Comparison of ENCODE assay signal across 20 cellular contexts in genomic region chr1:206442101-206442500, GRCh38. TPM values are rescaled to one million over a fixed set of nuclear protein-coding genes. Genes with fewer than 3 reads are reported as not detected.
DNase-seq lines count a peak whose midpoint lies in the region; ATAC-seq and TF ChIP-seq lines count a peak whose summit lies in the region.
"Had no signal": no experiment of that assay in that cellular context is flagged by ENCODE, and none has a peak within 500 bp of the region (broad histone marks: within the 10 kb centered on the region; RNA-seq: fewer than 3 reads in every experiment).

No MANE protein-coding gene starts in this region.

- no peak overlapping the region for H3K56ac ChIP-seq in IMR-90 (ENCODE audit: extremely low read depth, insufficient read depth, low read length)

- H3K9me1 ChIP-seq in IMR-90 (ENCODE audit: insufficient read depth, low read length), result peaks cover 14% of the 10 kb centered on the region

- H3K27me3 ChIP-seq in IMR-90 (ENCODE audit: control insufficient read depth, insufficient read depth, low read length) (no peaks in the 10 kb centered on the region), upper lobe of left lung (no peaks in the 10 kb centered on the region)
- H3K27me3 ChIP-seq: transverse colon had no signal

- H3K36me3 ChIP-seq in IMR-90 (ENCODE audit: control insufficient read depth, insufficient read depth, low read length) (peaks cover 46% of the 10 kb centered on the region), upper lobe of left lung (peaks cover 14 to 99% (median 69%) of the 10 kb centered on the region in 4 donors)

- no peak for TF ChIP-seq CTCF in IMR-90 (conservative IDR thresholded peaks at IDR 0.05; ENCODE audit: low read depth, low read length)
- TF ChIP-seq CTCF in upper lobe of left lung (IDR thresholded peaks at IDR 0.05), result no peak

- H3K4me3 ChIP-seq in IMR-90 (ENCODE audit: insufficient read depth, low read depth, low read length), result no peak overlapping the region
- no peak overlapping the region for H3K4me3 ChIP-seq in upper lobe of left lung
- H3K4me3 ChIP-seq: transverse colon had no signal

- H4K5ac ChIP-seq in IMR-90 (ENCODE audit: low read depth, low read length), result no peak overlapping the region

- peaks cover 9% of the 10 kb centered on the region; the same call in 1 of the 2 replicates for H4K20me1 ChIP-seq in IMR-90 (ENCODE audit: insufficient read depth, low read length)

- DNase-seq in activated CD4-positive, alpha-beta memory T cell treated with anti-CD3 and anti-CD28 coated beads for 36 hours, result peak; percentile 29
- no peak for DNase-seq in activated CD4-positive, alpha-beta memory T cell treated with anti-CD3 and anti-CD28 coated beads, Interleukin-2, amount 10 ng/mL, durations not matched to agents 7 days and 5 days
- DNase-seq in IMR-90 (peak; percentile 70), astrocyte of the hippocampus (ENCODE audit: low read depth, low spot score) (peak; percentile 65), mesenteric fat pad (ENCODE audit: low spot score) (peak; percentile 9), upper lobe of left lung (no peak), T-helper 2 cell (no peak)
- DNase-seq: activated B cell treated with CpG ODN at 0.5 μM for 24 hours; CD4-positive, alpha-beta memory T cell; DMS79 treated with DMSO at 0.1 percent for 48 hours; MV-4-11; NCI-H2081; NCI-H526; right cardiac atrium; RPMI8226; stimulated activated CD4-positive, alpha-beta T cell treated with anti-CD3 and anti-CD28 coated beads, Interleukin-2, amount 100 ng/mL, for 48 hours; T-helper 1 cell; transverse colon had no signal

- H3K79me1 ChIP-seq in IMR-90 (ENCODE audit: low read depth in 1 of 2, low read length in 2 of 2), result peaks cover 0 to 7% of the 10 kb centered on the region in 2 experiments; a peak in 2 of 4 replicates

- H3K4me1 ChIP-seq in IMR-90 (ENCODE audit: control insufficient read depth, insufficient read depth, low read length) (peaks cover 5% of the 10 kb centered on the region), upper lobe of left lung (no peaks in the 10 kb centered on the region)

- H2BK20ac ChIP-seq in IMR-90 (ENCODE audit: low read depth, low read length), result no peak overlapping the region

- POLR2A ChIA-PET in activated CD4-positive, alpha-beta memory T cell treated with anti-CD3 and anti-CD28 coated beads for 36 hours (lab: Charles Lee), result no interaction called here
- POLR2A ChIA-PET in activated CD4-positive, alpha-beta memory T cell treated with anti-CD3 and anti-CD28 coated beads, Interleukin-2, amount 10 ng/mL, durations not matched to agents 7 days and 5 days (lab: Charles Lee), result interaction anchor here (0.8 to 1.4 kb wide), 2 partner anchors 15 to 136 kb away, joined by 3 to 4 read pairs; no protein-coding TSS in a partner anchor
- POLR2A ChIA-PET in IMR-90 (lab: Charles Lee; ENCODE audit: unreplicated experiment), result no interaction called here

- no peak overlapping the region for H3K4me2 ChIP-seq in IMR-90 (ENCODE audit: low read depth, low read length)

- peak; percentile 62; the same call in 1 of the 2 replicates for ATAC-seq in IMR-90 (ENCODE audit: low read depth)
- ATAC-seq in upper lobe of left lung (ENCODE audit: low FRiP score in 2 of 2), result no peak
- ATAC-seq in HG03460 (IDR thresholded peaks at IDR 0.05; ENCODE audit: unreplicated experiment), result no peak
- ATAC-seq: right cardiac atrium had no signal

- TF ChIP-seq EP300 in upper lobe of left lung (IDR thresholded peaks at IDR 0.05), result no peak

- no peaks in the 10 kb centered on the region for H3K9me3 ChIP-seq in IMR-90 (ENCODE audit: control insufficient read depth, insufficient read depth, low read length)
- H3K9me3 ChIP-seq in upper lobe of left lung, result no peaks in the 10 kb centered on the region
- H3K9me3 ChIP-seq: transverse colon had no signal

- no peaks in the 10 kb centered on the region for H3K9me3 Mint-ChIP-seq in activated CD4-positive, alpha-beta memory T cell treated with anti-CD3 and anti-CD28 coated beads for 36 hours
- no peaks in the 10 kb centered on the region for H3K9me3 Mint-ChIP-seq in activated CD4-positive, alpha-beta memory T cell treated with anti-CD3 and anti-CD28 coated beads, Interleukin-2, amount 10 ng/mL, durations not matched to agents 7 days and 5 days
- H3K9me3 Mint-ChIP-seq: activated B cell treated with CpG ODN at 0.5 μM for 24 hours, neural crest cell had no signal

- WGBS in IMR-90 (ENCODE audit: extremely low coverage in 2 of 2, insufficient read length in 1 of 2), 2 experiments, result 100% methylated on average over 1 of the region's 4 CpGs; no CpG with 5 or more reads in 1 of the 2 experiments
- WGBS in upper lobe of left lung, 2 donors, result 86 to 95% methylated on average over 4 of the region's 4 CpGs

- no peak for TF ChIP-seq RAD21 in IMR-90 (IDR thresholded peaks at IDR 0.05; ENCODE audit: low read length)

- H3K4me1 Mint-ChIP-seq in activated CD4-positive, alpha-beta memory T cell treated with anti-CD3 and anti-CD28 coated beads for 36 hours (ENCODE audit: low read depth), result no peaks in the 10 kb centered on the region
- peaks cover 3% of the 10 kb centered on the region for H3K4me1 Mint-ChIP-seq in activated CD4-positive, alpha-beta memory T cell treated with anti-CD3 and anti-CD28 coated beads, Interleukin-2, amount 10 ng/mL, durations not matched to agents 7 days and 5 days
- H3K4me1 Mint-ChIP-seq: activated B cell treated with CpG ODN at 0.5 μM for 24 hours; CD4-positive, alpha-beta memory T cell; neural crest cell had no signal

- H4K91ac ChIP-seq in IMR-90 (ENCODE audit: insufficient read depth, low read depth, low read length), result no peak overlapping the region

- in situ Hi-C loops in IMR-90 (cut with MboI; ENCODE audit: low sequenced_read_pairs), result no loop called here

- CTCF ChIA-PET in activated CD4-positive, alpha-beta memory T cell treated with anti-CD3 and anti-CD28 coated beads for 36 hours (lab: Charles Lee), result interaction anchor here (1.0 kb wide), 1 partner anchor 20 kb away, joined by 4 read pairs; no protein-coding TSS in a partner anchor
- CTCF ChIA-PET in activated CD4-positive, alpha-beta memory T cell treated with anti-CD3 and anti-CD28 coated beads, Interleukin-2, amount 10 ng/mL, durations not matched to agents 7 days and 5 days (lab: Charles Lee), result no interaction called here
- CTCF ChIA-PET in IMR-90 (lab: Yijun Ruan, JAX), result no interaction called here

- no peak overlapping the region for H3K23ac ChIP-seq in IMR-90 (ENCODE audit: low read depth, low read length)

- H3K27ac Mint-ChIP-seq in activated CD4-positive, alpha-beta memory T cell treated with anti-CD3 and anti-CD28 coated beads for 36 hours, result no peak overlapping the region
- H3K27ac Mint-ChIP-seq in activated CD4-positive, alpha-beta memory T cell treated with anti-CD3 and anti-CD28 coated beads, Interleukin-2, amount 10 ng/mL, durations not matched to agents 7 days and 5 days, result no peak overlapping the region
- H3K27ac Mint-ChIP-seq: activated B cell treated with CpG ODN at 0.5 μM for 24 hours had no signal

- no peak overlapping the region for H2AK5ac ChIP-seq in IMR-90 (ENCODE audit: low read depth, low read length)

- H2AFZ ChIP-seq in IMR-90 (replicated peaks; ENCODE audit: low read length, poor library complexity), result no peak overlapping the region

- H2BK15ac ChIP-seq in IMR-90 (ENCODE audit: low read depth, low read length), result no peak overlapping the region

- H3K36me3 Mint-ChIP-seq in activated CD4-positive, alpha-beta memory T cell treated with anti-CD3 and anti-CD28 coated beads for 36 hours, result peaks cover 13% of the 10 kb centered on the region
- H3K36me3 Mint-ChIP-seq in activated CD4-positive, alpha-beta memory T cell treated with anti-CD3 and anti-CD28 coated beads, Interleukin-2, amount 10 ng/mL, durations not matched to agents 7 days and 5 days (ENCODE audit: low read depth), result peaks cover 52% of the 10 kb centered on the region

- no peak overlapping the region for H3K14ac ChIP-seq in IMR-90 (replicated peaks; ENCODE audit: low read depth, low read length)

- TF ChIP-seq POLR2A in IMR-90 (IDR thresholded peaks at IDR 0.05; ENCODE audit: low read depth, low read length), result no peak
- TF ChIP-seq POLR2A in upper lobe of left lung (IDR thresholded peaks at IDR 0.05), result no peak

- BruUV-seq in IMR-90 (replicated peaks; lab: Mats Ljungman, UMichigan), result no TSS peak

- no peak overlapping the region for H4K8ac ChIP-seq in IMR-90 (ENCODE audit: low read depth in 2 of 2, low read length in 2 of 2)

- no peaks in the 10 kb centered on the region for H3K27me3 Mint-ChIP-seq in activated CD4-positive, alpha-beta memory T cell treated with anti-CD3 and anti-CD28 coated beads for 36 hours
- H3K27me3 Mint-ChIP-seq in activated CD4-positive, alpha-beta memory T cell treated with anti-CD3 and anti-CD28 coated beads, Interleukin-2, amount 10 ng/mL, durations not matched to agents 7 days and 5 days, result no peaks in the 10 kb centered on the region
- H3K27me3 Mint-ChIP-seq: activated B cell treated with CpG ODN at 0.5 μM for 24 hours; CD4-positive, alpha-beta memory T cell had no signal

- H2BK5ac ChIP-seq in IMR-90 (ENCODE audit: low read depth, low read length, poor library complexity, severe bottlenecking), result no peak overlapping the region

- H2AK9ac ChIP-seq in IMR-90 (replicated peaks; ENCODE audit: low read depth, low read length, poor library complexity), result peak overlapping the region; percentile 32

- intact Hi-C loops in activated CD4-positive, alpha-beta memory T cell treated with anti-CD3 and anti-CD28 coated beads for 36 hours (cut with micrococcal nuclease), result no loop called here
- intact Hi-C loops in IMR-90 (cut with micrococcal nuclease), result no loop called here

- dilution Hi-C loops in IMR-90 (cut with HindIII; ENCODE audit: low sequenced_read_pairs, unreplicated experiment), result no loop called here

- no peak overlapping the region for H3K18ac ChIP-seq in IMR-90 (ENCODE audit: low read depth, low read length)

- no peak overlapping the region for H3K4ac ChIP-seq in IMR-90 (ENCODE audit: low read depth, low read length)

- H2BK120ac ChIP-seq in IMR-90 (ENCODE audit: low read depth, low read length), result no peak overlapping the region

- H3K27ac ChIP-seq in IMR-90 (ENCODE audit: insufficient read depth, low read length) (no peak overlapping the region), upper lobe of left lung (no peak overlapping the region)
- H3K27ac ChIP-seq: transverse colon had no signal

- H3K9ac ChIP-seq in IMR-90 (ENCODE audit: low read depth, low read length), result no peak overlapping the region

- H3K4me3 Mint-ChIP-seq in activated CD4-positive, alpha-beta memory T cell treated with anti-CD3 and anti-CD28 coated beads for 36 hours, result no peak overlapping the region
- H3K4me3 Mint-ChIP-seq in activated CD4-positive, alpha-beta memory T cell treated with anti-CD3 and anti-CD28 coated beads, Interleukin-2, amount 10 ng/mL, durations not matched to agents 7 days and 5 days, result no peak overlapping the region
- H3K4me3 Mint-ChIP-seq: activated B cell treated with CpG ODN at 0.5 μM for 24 hours; CD4-positive, alpha-beta memory T cell; neural crest cell had no signal

RNA-seq across cellular contexts. Expression of gene IKBKE, which starts 28.2 kb away (rescaled TPM):
- total RNA-seq in activated CD4-positive, alpha-beta memory T cell treated with anti-CD3 and anti-CD28 coated beads for 36 hours, result 10 to 100 TPM; 18.4 to 19.4 TPM
- 10 to 100 TPM; 61.8 to 63.6 TPM for total RNA-seq in activated CD4-positive, alpha-beta memory T cell treated with anti-CD3 and anti-CD28 coated beads, Interleukin-2, amount 10 ng/mL, durations not matched to agents 7 days and 5 days
- total RNA-seq in IMR-90 (2012; rRNA removed) (21.4 and 24.0 TPM in 2 replicates), mesenteric fat pad (9.9 TPM), upper lobe of left lung (10 to 100 TPM in 2 of 6 donors, 1 to 10 TPM in 4; 7.4 to 25.1 (median 9.2) TPM)
- 20.3 and 21.0 TPM in 2 replicates for polyA plus RNA-seq in IMR-90 (2012; rRNA removed)
- 14.8 and 17.1 TPM in 2 replicates for polyA plus RNA-seq in IMR-90 (2012; cell fraction: cytosol; rRNA removed)
- 47.3 and 62.4 TPM in 2 replicates for polyA plus RNA-seq in IMR-90 (2012; cell fraction: nucleus; rRNA removed; ENCODE audit: low replicate concordance)

Comparison
In these comparisons a context has a peak if more than half of its experiments do, and no peak if none do; other contexts are left out.
1. DNase-seq: peak in activated CD4-positive, alpha-beta memory T cell treated with anti-CD3 and anti-CD28 coated beads for 36 hours (single experiment), IMR-90 (single experiment), astrocyte of the hippocampus (single experiment) and mesenteric fat pad (single experiment); none in activated CD4-positive, alpha-beta memory T cell treated with anti-CD3 and anti-CD28 coated beads, Interleukin-2, amount 10 ng/mL, durations not matched to agents 7 days and 5 days (single experiment), upper lobe of left lung (0 of 2) and T-helper 2 cell (0 of 5).